10 cellular contexts compared by ENCODE assay signal in the genomic region with DNA sequence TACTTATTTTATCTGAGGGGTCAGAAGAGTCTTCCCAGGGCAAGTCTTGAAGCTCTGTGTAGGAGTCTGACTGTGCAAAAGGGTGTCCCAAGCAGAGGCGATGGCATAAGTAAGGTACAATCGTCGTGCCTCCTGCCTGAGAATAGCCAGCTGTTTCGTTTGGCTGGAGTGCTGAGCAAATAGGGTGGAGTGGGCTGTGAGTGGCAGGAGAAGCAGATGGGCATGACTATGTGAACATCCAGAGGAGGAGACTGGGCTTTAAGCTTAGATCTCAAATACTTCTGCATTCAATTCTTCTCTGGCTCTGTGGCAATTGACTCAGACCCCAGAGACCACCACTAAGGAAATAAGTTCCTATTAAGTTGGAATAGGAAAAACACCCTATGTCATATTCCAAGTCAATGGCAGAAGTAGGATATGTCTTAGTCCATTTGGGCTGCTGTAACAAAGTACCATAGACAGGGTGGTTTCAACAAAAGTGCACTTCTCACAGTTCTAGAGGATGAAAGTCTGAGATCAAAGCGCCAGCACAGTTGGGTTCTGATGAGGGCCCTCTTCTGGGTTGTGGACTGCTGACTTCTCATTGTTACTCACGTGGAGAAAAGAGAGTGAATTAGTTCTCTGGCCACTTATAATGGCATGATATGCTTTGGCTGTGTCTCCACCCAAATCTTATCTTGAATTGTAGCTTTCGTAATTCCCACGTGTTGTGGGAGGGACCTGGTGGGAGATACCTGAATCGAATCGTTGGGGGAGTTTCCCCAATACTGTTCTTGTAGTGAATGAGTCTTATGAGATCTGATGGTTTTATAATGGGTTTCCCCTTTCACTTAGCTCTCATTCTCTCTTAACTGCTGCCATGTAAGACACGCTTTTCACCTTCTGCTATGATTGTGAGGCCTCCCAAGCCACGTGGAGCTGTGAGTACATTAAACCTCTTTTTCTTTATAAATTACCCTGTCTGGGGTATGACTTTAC.
DNase-seq lines count a peak whose midpoint lies in the region; ATAC-seq and TF ChIP-seq lines count a peak whose summit lies in the region.
"Had no signal": no experiment of that assay in that cellular context is flagged by ENCODE, and none has a peak within 500 bp of the region (broad histone marks: within the 10 kb centered on the region; RNA-seq: fewer than 3 reads in every experiment).

No MANE protein-coding gene starts in this region.

- H3K23ac ChIP-seq in mesenchymal stem cell (ENCODE audit: low read length in 2 of 2) = no peak overlapping the region

- WGBS in mesenchymal stem cell = 76% methylated on average over 11 of the region's 12 CpGs

- intact Hi-C loops in tibial artery (cut with DNase I; ENCODE audit: low total_unique reads) = no loop called here

- H2BK120ac ChIP-seq in mesenchymal stem cell (ENCODE audit: low read depth, low read length) = no peak overlapping the region

- DNase-seq in activated CD4-positive, CD25-positive, alpha-beta regulatory T cell (lab: John Stamatoyannopoulos, UW) = no peak
- DNase-seq in NCI-H2029 treated with DMSO at 0.1 percent for 48 hours (lab: John Stamatoyannopoulos, UW) = peak; percentile 84
- DNase-seq in mesenchymal stem cell = no peak
- DNase-seq in UCSD-AML1 (lab: John Stamatoyannopoulos, UW; ENCODE audit: unreplicated experiment) = no peak
- DNase-seq in tibial artery = no peak
- DNase-seq in central memory CD4-positive, alpha-beta T cell = no peak
- DNase-seq: ACHN; NK-92 treated with Interleukin-12 subunit alpha and Interleukin-12 subunit beta, amount 100 ng/mL, for 24 hours had no signal

- H3K36me3 ChIP-seq in HEK293 (ENCODE audit: control insufficient read depth in 2 of 2, insufficient read depth in 1 of 2, low read length in 2 of 2) (no peaks in the 10 kb centered on the region), mesenchymal stem cell (ENCODE audit: control insufficient read depth in 1 of 2, insufficient read depth in 2 of 2, low read depth in 1 of 2, low read length in 2 of 2) (no peaks in the 10 kb centered on the region), tibial artery (no peaks in the 10 kb centered on the region)

- POLR2A ChIA-PET in HEK293 (lab: Yijun Ruan, JAX) = no interaction called here

- H3K4me3 ChIP-seq in HEK293 (ENCODE audit: low read depth, low read length) (no peak overlapping the region), mesenchymal stem cell (ENCODE audit: insufficient read depth in 1 of 2, low read depth in 1 of 2, low read length in 2 of 2) (no peak overlapping the region), tibial artery (no peak overlapping the region)

- H3K27ac ChIP-seq in HEK293 (ENCODE audit: extremely low read depth, low read depth, low read length) (no peak overlapping the region), mesenchymal stem cell (ENCODE audit: low read length, poor library complexity, severe bottlenecking) (no peak overlapping the region), tibial artery (no peak overlapping the region)

- H3K18ac ChIP-seq in mesenchymal stem cell (ENCODE audit: low read depth in 1 of 2, low read length in 2 of 2) = peak overlapping the region; percentile 3 to 69

- no peaks in the 10 kb centered on the region for H3K4me1 ChIP-seq in HEK293 (ENCODE audit: control insufficient read depth, insufficient read depth, low read length)
- H3K4me1 ChIP-seq in mesenchymal stem cell (ENCODE audit: control insufficient read depth, insufficient read depth, low read depth, low read length) = peaks cover 3% of the 10 kb centered on the region
- H3K4me1 ChIP-seq in tibial artery = peaks cover 0 to 6% (median 4%) of the 10 kb centered on the region in 4 donors

- H2AK5ac ChIP-seq in mesenchymal stem cell (ENCODE audit: low read length, severe bottlenecking) = no peak overlapping the region

- peak overlapping the region in 1 of 2 experiments; percentile 37 for H2BK12ac ChIP-seq in mesenchymal stem cell (ENCODE audit: low read length in 2 of 2)

- H3K27me3 ChIP-seq in mesenchymal stem cell (ENCODE audit: control insufficient read depth in 1 of 2, insufficient read depth in 1 of 2, low read length in 2 of 2) (peaks cover 0 to 5% of the 10 kb centered on the region in 2 experiments), tibial artery (no peaks in the 10 kb centered on the region)

- H4K8ac ChIP-seq in mesenchymal stem cell (ENCODE audit: low read length) = no peak overlapping the region

- peak overlapping the region; percentile 14 for H4K91ac ChIP-seq in mesenchymal stem cell (ENCODE audit: low read length)

- H2BK5ac ChIP-seq in mesenchymal stem cell (ENCODE audit: low read depth, low read length, poor library complexity, severe bottlenecking) = no peak overlapping the region

- H2AFZ ChIP-seq in mesenchymal stem cell (ENCODE audit: low read depth, low read length) = no peak overlapping the region

- H3K4ac ChIP-seq in mesenchymal stem cell (ENCODE audit: low read depth in 1 of 2, low read length in 2 of 2) = peak overlapping the region in 1 of 2 experiments; percentile 24

- peak; percentile 77 to 81 for ATAC-seq in activated CD4-positive, CD25-positive, alpha-beta regulatory T cell treated with anti-CD3 and anti-CD28 coated beads, Interleukin-2, amount 50 U/mL, for 24 hours

- H2BK15ac ChIP-seq in mesenchymal stem cell (ENCODE audit: low read depth, poor library complexity, severe bottlenecking) = peak overlapping the region; percentile 17

- no peak for TF ChIP-seq CTCF in HEK293 (tag by site-specific recombination; IDR thresholded peaks at IDR 0.05)
- TF ChIP-seq CTCF in tibial artery (IDR thresholded peaks at IDR 0.05) = no peak

- peak overlapping the region in 1 of 2 experiments; percentile 74 for H3K14ac ChIP-seq in mesenchymal stem cell (ENCODE audit: low read length in 2 of 2)

- no peaks in the 10 kb centered on the region for H3K79me1 ChIP-seq in mesenchymal stem cell (replicated peaks; ENCODE audit: low read length, poor library complexity, severe bottlenecking)

- H3K9me3 ChIP-seq in HEK293 (ENCODE audit: control insufficient read depth, insufficient read depth, low read depth, low read length) = no peaks in the 10 kb centered on the region
- H3K9me3 ChIP-seq in mesenchymal stem cell (ENCODE audit: control insufficient read depth, low read length) = no peaks in the 10 kb centered on the region
- H3K9me3 ChIP-seq in tibial artery = no peaks in the 10 kb centered on the region

- no peak overlapping the region for H3K9ac ChIP-seq in mesenchymal stem cell (ENCODE audit: low read length)

- H3K4me2 ChIP-seq in mesenchymal stem cell (ENCODE audit: low read length, poor library complexity, severe bottlenecking) = no peak overlapping the region

- CTCF ChIA-PET in HEK293 (lab: Yijun Ruan, JAX) = interaction anchor here (0.6 to 0.7 kb wide), 2 partner anchors 39 to 675 kb away, joined by 3 to 4 read pairs; no protein-coding TSS in a partner anchor

TF ChIP-seq in HEK293, 187 proteins besides CTCF, POLR2A, EP300 and RAD21:
- TF ChIP-seq ZNF133 (tag by site-specific recombination; IDR thresholded peaks at IDR 0.05) (0 out of 2 replicates have a peak, but pooled peaks have one; percentile 27), GLI2 (tag by site-specific recombination; IDR thresholded peaks at IDR 0.05; ENCODE audit: borderline replicate concordance, low read depth) (no peak), ZNF146 (tag by site-specific recombination; IDR thresholded peaks at IDR 0.05) (no peak)
